In genomic region chr6:155523821-155524238, GRCh38 we compare ENCODE assay signal across 12 cellular contexts.
A peak's percentile ranks its signal among the peaks of the same experiment; 100 is the strongest.
DNase-seq lines count a peak whose midpoint lies in the region; ATAC-seq, FAIRE-seq and TF ChIP-seq lines count a peak whose summit lies in the region.
"Had no signal": no experiment of that assay in that cellular context is flagged by ENCODE, and none has a peak within 500 bp of the region (broad histone marks: within the 10 kb centered on the region; RNA-seq: fewer than 3 reads in every experiment).

No MANE protein-coding gene starts in this region.

- no peaks in the 10 kb centered on the region for H3K36me3 ChIP-seq in RWPE2 (ENCODE audit: low read depth)

- H3K9me3 ChIP-seq in RWPE2 (ENCODE audit: severe bottlenecking) = no peaks in the 10 kb centered on the region

- no peak overlapping the region for H3K4me3 Mint-ChIP-seq in stimulated activated naive CD8-positive, alpha-beta T cell treated with anti-CD3 and anti-CD28 coated beads, Interleukin-15, Interleukin-2, amounts not matched to agents 100 ng/mL and 50 ng/mL, for 24 hours
- H3K4me3 Mint-ChIP-seq: CD4-positive, CD25-positive, alpha-beta regulatory T cell had no signal

- H3K4me3 ChIP-seq in RWPE2 (ENCODE audit: severe bottlenecking) = no peak overlapping the region

- H3K4me1 Mint-ChIP-seq in stimulated activated naive CD8-positive, alpha-beta T cell treated with anti-CD3 and anti-CD28 coated beads, Interleukin-15, Interleukin-2, amounts not matched to agents 100 ng/mL and 50 ng/mL, for 24 hours (ENCODE audit: low read depth) = peaks cover 19% of the 10 kb centered on the region

- no peak for DNase-seq in stimulated activated naive CD8-positive, alpha-beta T cell treated with anti-CD3 and anti-CD28 coated beads, Interleukin-15, Interleukin-2, amounts not matched to agents 100 U/mL and 50 U/mL, for 24 hours
- DNase-seq in RWPE2 (ENCODE audit: low spot score) (no peak), epithelial cell of prostate (ENCODE audit: low read depth, low spot score) (no peak), frontal cortex (ENCODE audit: low spot score in 2 of 2) (no peak), NCI-H2196 (lab: John Stamatoyannopoulos, UW; ENCODE audit: unreplicated experiment) (no peak), mucosa of gallbladder (ENCODE audit: low spot score) (no peak)
- DNase-seq: NCI-H82 had no signal

- peaks cover 17% of the 10 kb centered on the region for H3K4me1 ChIP-seq in RWPE2 (ENCODE audit: insufficient read depth, poor library complexity, severe bottlenecking)

- no peak for ATAC-seq in stimulated activated naive CD8-positive, alpha-beta T cell treated with anti-CD3 and anti-CD28 coated beads, Interleukin-15, Interleukin-2, amounts not matched to agents 100 U/mL and 50 U/mL, for 24 hours
- ATAC-seq in RWPE2 (ENCODE audit: low read depth) (peak; percentile 14; the same call in 1 of the 3 replicates), GM18907 (IDR thresholded peaks at IDR 0.05; ENCODE audit: unreplicated experiment) (no peak)

- no peak for FAIRE-seq in frontal cortex (lab: Jason Lieb, UNC)
- FAIRE-seq: islet of Langerhans had no signal

- H3K36me3 Mint-ChIP-seq in stimulated activated naive CD8-positive, alpha-beta T cell treated with anti-CD3 and anti-CD28 coated beads, Interleukin-15, Interleukin-2, amounts not matched to agents 100 ng/mL and 50 ng/mL, for 24 hours (ENCODE audit: low read depth) = no peaks in the 10 kb centered on the region
- H3K36me3 Mint-ChIP-seq: CD4-positive, CD25-positive, alpha-beta regulatory T cell had no signal

- no peak for TF ChIP-seq CTCF in RWPE2 (IDR thresholded peaks at IDR 0.05; ENCODE audit: poor library complexity, severe bottlenecking)

- peak overlapping the region; percentile 16 for H3K27ac Mint-ChIP-seq in stimulated activated naive CD8-positive, alpha-beta T cell treated with anti-CD3 and anti-CD28 coated beads, Interleukin-15, Interleukin-2, amounts not matched to agents 100 ng/mL and 50 ng/mL, for 24 hours
- H3K27ac Mint-ChIP-seq: CD4-positive, CD25-positive, alpha-beta regulatory T cell had no signal

- no peaks in the 10 kb centered on the region for H3K27me3 ChIP-seq in RWPE2 (ENCODE audit: insufficient read depth, poor library complexity, severe bottlenecking)

- peaks cover 6% of the 10 kb centered on the region for H3K9me3 Mint-ChIP-seq in stimulated activated naive CD8-positive, alpha-beta T cell treated with anti-CD3 and anti-CD28 coated beads, Interleukin-15, Interleukin-2, amounts not matched to agents 100 ng/mL and 50 ng/mL, for 24 hours

- H3K27ac ChIP-seq in RWPE2 (ENCODE audit: poor library complexity, severe bottlenecking) = peak overlapping the region; percentile 30
- peak overlapping the region; percentile 26 for H3K27ac ChIP-seq in epithelial cell of prostate
- H3K27ac ChIP-seq: VCaP had no signal

- H3K27me3 Mint-ChIP-seq in stimulated activated naive CD8-positive, alpha-beta T cell treated with anti-CD3 and anti-CD28 coated beads, Interleukin-15, Interleukin-2, amounts not matched to agents 100 ng/mL and 50 ng/mL, for 24 hours = no peaks in the 10 kb centered on the region
- H3K27me3 Mint-ChIP-seq: CD4-positive, CD25-positive, alpha-beta regulatory T cell had no signal
